17 cellular contexts compared by ENCODE assay signal in the genomic region with DNA sequence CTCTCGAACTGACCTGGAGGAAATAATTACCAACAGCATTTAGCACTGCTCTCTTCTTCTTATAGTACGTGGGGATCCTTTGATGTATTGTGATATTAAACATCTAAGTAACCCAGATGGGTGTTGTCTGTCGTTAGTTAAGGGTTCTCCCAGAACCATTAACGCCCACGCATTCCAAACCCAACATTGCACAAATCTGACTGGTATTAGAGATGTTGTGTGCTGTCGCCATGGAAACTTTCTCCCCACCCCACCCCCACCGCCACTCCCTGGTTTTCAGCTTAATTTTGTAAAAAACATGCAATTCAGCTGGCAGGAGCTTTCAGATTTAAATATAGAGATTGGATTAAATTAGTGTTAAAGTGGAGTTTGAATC.
DNase-seq lines count a peak whose midpoint lies in the region; ATAC-seq and TF ChIP-seq lines count a peak whose summit lies in the region.
"Had no signal": no experiment of that assay in that cellular context is flagged by ENCODE, and none has a peak within 500 bp of the region (broad histone marks: within the 10 kb centered on the region; RNA-seq: fewer than 3 reads in every experiment).

No MANE protein-coding gene starts in this region.

- DNase-seq in cardiac septum (ENCODE audit: low spot score) (peak; percentile 20), right atrium auricular region (ENCODE audit: low spot score) (no peak), naive B cell (no peak), uterus (peak; percentile 21 to 44), erythroblast (lab: John Stamatoyannopoulos, UW) (no peak), HPDE6-E6E7 (ENCODE audit: extremely low spot score) (no peak)
- DNase-seq in activated naive CD4-positive, alpha-beta T cell treated with anti-CD3 and anti-CD28 coated beads for 36 hours = no peak
- DNase-seq: 8988T; Calu3; H9; NCI-H1105 treated with DMSO at 0.1 percent for 48 hours; NCI-H187; NCI-H526 treated with DMSO at 0.1 percent for 48 hours; NK-92 treated with Interleukin-12 subunit alpha and Interleukin-12 subunit beta, amount 100 ng/mL, for 24 hours; OCI-M1 had no signal

- H3K36me3 ChIP-seq in right atrium auricular region (no peaks in the 10 kb centered on the region), ectodermal cell (ENCODE audit: control insufficient read depth, insufficient read depth, low read length) (no peaks in the 10 kb centered on the region), uterus (no peaks in the 10 kb centered on the region)

- no peaks in the 10 kb centered on the region for H3K4me1 ChIP-seq in right atrium auricular region
- peaks cover 26% of the 10 kb centered on the region for H3K4me1 ChIP-seq in ectodermal cell (ENCODE audit: control insufficient read depth, insufficient read depth, low read length)
- no peaks in the 10 kb centered on the region for H3K4me1 ChIP-seq in uterus

- H3K27me3 ChIP-seq in right atrium auricular region = no peaks in the 10 kb centered on the region
- H3K27me3 ChIP-seq in ectodermal cell (ENCODE audit: control insufficient read depth, insufficient read depth, low read length, poor library complexity, severe bottlenecking) = no peaks in the 10 kb centered on the region
- H3K27me3 ChIP-seq in uterus = no peaks in the 10 kb centered on the region

- no peaks in the 10 kb centered on the region for H3K36me3 Mint-ChIP-seq in naive B cell
- H3K36me3 Mint-ChIP-seq in activated naive CD4-positive, alpha-beta T cell treated with anti-CD3 and anti-CD28 coated beads for 36 hours (ENCODE audit: low read depth) = no peaks in the 10 kb centered on the region

- no peaks in the 10 kb centered on the region for H3K9me3 ChIP-seq in right atrium auricular region
- no peaks in the 10 kb centered on the region for H3K9me3 ChIP-seq in ectodermal cell (ENCODE audit: control insufficient read depth, low read length)
- no peaks in the 10 kb centered on the region for H3K9me3 ChIP-seq in uterus

- no peak for ATAC-seq in naive B cell (ENCODE audit: low read depth in 2 of 2)

- TF ChIP-seq CTCF in right atrium auricular region (IDR thresholded peaks at IDR 0.05) (no peak), uterus (IDR thresholded peaks at IDR 0.05) (no peak)

- no peaks in the 10 kb centered on the region for H3K9me3 Mint-ChIP-seq in naive B cell
- H3K9me3 Mint-ChIP-seq in activated naive CD4-positive, alpha-beta T cell treated with anti-CD3 and anti-CD28 coated beads for 36 hours = no peaks in the 10 kb centered on the region

- H3K27ac ChIP-seq in right atrium auricular region = no peak overlapping the region
- H3K27ac ChIP-seq in ectodermal cell (ENCODE audit: insufficient read depth, low read depth, low read length, poor library complexity, severe bottlenecking) = peak overlapping the region; percentile 36
- no peak overlapping the region for H3K27ac ChIP-seq in uterus
- H3K27ac ChIP-seq: RWPE1 had no signal

- H3K27ac Mint-ChIP-seq in naive B cell = peak overlapping the region in 4 of 6 donors; percentile 14 to 88 (median 49)
- H3K27ac Mint-ChIP-seq in activated naive CD4-positive, alpha-beta T cell treated with anti-CD3 and anti-CD28 coated beads for 36 hours = no peak overlapping the region
- H3K27ac Mint-ChIP-seq: H9 had no signal

- H3K4me3 ChIP-seq in right atrium auricular region (no peak overlapping the region), ectodermal cell (ENCODE audit: insufficient read depth, low read depth, low read length) (no peak overlapping the region), uterus (no peak overlapping the region)

- peaks cover 11 to 31% (median 30%) of the 10 kb centered on the region in 3 donors for H3K27me3 Mint-ChIP-seq in naive B cell
- peaks cover 11% of the 10 kb centered on the region for H3K27me3 Mint-ChIP-seq in activated naive CD4-positive, alpha-beta T cell treated with anti-CD3 and anti-CD28 coated beads for 36 hours (ENCODE audit: low read depth)

- CTCF ChIA-PET in activated naive CD4-positive, alpha-beta T cell treated with anti-CD3 and anti-CD28 coated beads for 36 hours (lab: Charles Lee) = no interaction called here

- intact Hi-C loops in cardiac septum (cut with DNase I) = no loop called here
- intact Hi-C loops in uterus (cut with DNase I; ENCODE audit: low total_unique reads) = no loop called here
- intact Hi-C loops in activated naive CD4-positive, alpha-beta T cell treated with anti-CD3 and anti-CD28 coated beads for 36 hours (cut with micrococcal nuclease) = no loop called here

- peak overlapping the region in 5 of 8 donors; percentile 14 to 79 (median 17) for H3K4me3 Mint-ChIP-seq in naive B cell
- no peak overlapping the region for H3K4me3 Mint-ChIP-seq in activated naive CD4-positive, alpha-beta T cell treated with anti-CD3 and anti-CD28 coated beads for 36 hours
- H3K4me3 Mint-ChIP-seq: H9 had no signal

- 81 to 98% methylated on average over 1 to 7 of the region's 7 CpGs for WGBS in ectodermal cell, 2 experiments

- H3K4me1 Mint-ChIP-seq in naive B cell = peaks cover 12 to 35% (median 18%) of the 10 kb centered on the region in 3 donors
- no peaks in the 10 kb centered on the region for H3K4me1 Mint-ChIP-seq in activated naive CD4-positive, alpha-beta T cell treated with anti-CD3 and anti-CD28 coated beads for 36 hours (ENCODE audit: low read depth)

- TF ChIP-seq POLR2A in uterus (IDR thresholded peaks at IDR 0.05) = no peak
- no peak for TF ChIP-seq POLR2A in erythroblast (IDR thresholded peaks at IDR 0.05; ENCODE audit: low read length)

Comparison
In these comparisons a context has a peak if more than half of its experiments do, and no peak if none do; other contexts are left out.
1. DNase-seq: peak in cardiac septum (single experiment) and uterus (2 of 2); none in right atrium auricular region (single experiment), naive B cell (single experiment), activated naive CD4-positive, alpha-beta T cell treated with anti-CD3 and anti-CD28 coated beads for 36 hours (single experiment), erythroblast (0 of 2) and HPDE6-E6E7 (single experiment).